21 cellular contexts compared by ENCODE assay signal in the genomic region with DNA sequence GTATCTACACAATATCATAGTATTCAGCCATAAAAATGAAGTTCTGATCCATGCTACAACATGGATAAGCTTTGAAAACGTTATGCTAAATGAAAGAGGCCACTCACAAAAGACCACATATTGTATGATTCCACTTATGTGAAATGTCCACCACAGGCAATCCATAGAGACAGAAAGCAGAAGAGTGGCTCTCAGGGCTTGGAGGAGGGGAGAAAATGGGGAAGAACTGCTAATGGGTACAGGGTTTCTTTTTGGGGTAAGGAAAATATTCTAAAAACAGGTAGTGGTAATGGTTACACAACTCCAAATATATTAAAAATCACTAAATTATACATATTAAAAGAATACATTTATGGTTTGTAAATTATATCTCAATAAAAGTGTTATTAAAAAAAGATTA. TPM values are rescaled to one million over a fixed set of nuclear protein-coding genes. Genes with fewer than 3 reads are reported as not detected.
DNase-seq lines count a peak whose midpoint lies in the region; ATAC-seq and TF ChIP-seq lines count a peak whose summit lies in the region.
"Had no signal": no experiment of that assay in that cellular context is flagged by ENCODE, and none has a peak within 500 bp of the region (broad histone marks: within the 10 kb centered on the region; RNA-seq: fewer than 3 reads in every experiment).

No MANE protein-coding gene starts in this region.

- H3K27me3 ChIP-seq in psoas muscle (ENCODE audit: insufficient read depth in 3 of 3, low read length in 2 of 3) (no peaks in the 10 kb centered on the region), right cardiac atrium (ENCODE audit: control insufficient read depth, insufficient read depth) (no peaks in the 10 kb centered on the region)

- WGBS in psoas muscle, 3 donors = 53 to 61% (median 60%) methylated on average over 1 of the region's 1 CpG
- WGBS in right cardiac atrium = 57% methylated on average over 1 of the region's 1 CpG

- intact Hi-C loops in psoas muscle (cut with DNase I) (no loop called here), right cardiac atrium (cut with DNase I) (no loop called here)

- ATAC-seq in activated naive CD8-positive, alpha-beta T cell treated with anti-CD3 and anti-CD28 coated beads, Interleukin-2, amount 50 U/mL, for 24 hours = no peak
- ATAC-seq in psoas muscle (no peak), right cardiac atrium (no peak)

- H3K36me3 Mint-ChIP-seq in activated naive CD8-positive, alpha-beta T cell treated with anti-CD3 and anti-CD28 coated beads, Interleukin-2, amount 50 U/mL, for 24 hours (ENCODE audit: low read depth) = no peaks in the 10 kb centered on the region
- H3K36me3 Mint-ChIP-seq in activated naive CD8-positive, alpha-beta T cell treated with anti-CD3 and anti-CD28 coated beads for 36 hours = no peaks in the 10 kb centered on the region

- peak overlapping the region; percentile 75 for H3K27ac ChIP-seq in psoas muscle
- no peak overlapping the region for H3K27ac ChIP-seq in right cardiac atrium (ENCODE audit: low read length)
- H3K27ac ChIP-seq: BLaER1 had no signal

- H3K27ac Mint-ChIP-seq in activated naive CD8-positive, alpha-beta T cell treated with anti-CD3 and anti-CD28 coated beads, Interleukin-2, amount 50 U/mL, for 24 hours = peak overlapping the region; percentile 46
- H3K27ac Mint-ChIP-seq in activated naive CD8-positive, alpha-beta T cell treated with anti-CD3 and anti-CD28 coated beads for 36 hours = no peak overlapping the region
- H3K27ac Mint-ChIP-seq: HFFc6 had no signal

- no peaks in the 10 kb centered on the region for H3K27me3 Mint-ChIP-seq in activated naive CD8-positive, alpha-beta T cell treated with anti-CD3 and anti-CD28 coated beads, Interleukin-2, amount 50 U/mL, for 24 hours
- no peaks in the 10 kb centered on the region for H3K27me3 Mint-ChIP-seq in activated naive CD8-positive, alpha-beta T cell treated with anti-CD3 and anti-CD28 coated beads for 36 hours

- no peak overlapping the region for H3K4me3 ChIP-seq in NB4 (ENCODE audit: low read depth, low read length)
- H3K4me3 ChIP-seq in psoas muscle = no peak overlapping the region
- H3K4me3 ChIP-seq in right cardiac atrium (ENCODE audit: low read length) = no peak overlapping the region
- H3K4me3 ChIP-seq: BLaER1 had no signal

- peaks cover 21% of the 10 kb centered on the region for H3K4me1 Mint-ChIP-seq in activated naive CD8-positive, alpha-beta T cell treated with anti-CD3 and anti-CD28 coated beads, Interleukin-2, amount 50 U/mL, for 24 hours
- H3K4me1 Mint-ChIP-seq in activated naive CD8-positive, alpha-beta T cell treated with anti-CD3 and anti-CD28 coated beads for 36 hours = peaks cover 20% of the 10 kb centered on the region

- no peaks in the 10 kb centered on the region for H3K9me3 ChIP-seq in psoas muscle
- H3K9me3 ChIP-seq in right cardiac atrium (ENCODE audit: control insufficient read depth, low read length) = no peaks in the 10 kb centered on the region
- H3K9me3 ChIP-seq: BLaER1 had no signal

- no peak for TF ChIP-seq POLR2A in NB4 (IDR thresholded peaks at IDR 0.05; ENCODE audit: extremely low read depth, insufficient read length)

- H3K9me3 Mint-ChIP-seq in activated naive CD8-positive, alpha-beta T cell treated with anti-CD3 and anti-CD28 coated beads, Interleukin-2, amount 50 U/mL, for 24 hours = no peaks in the 10 kb centered on the region
- H3K9me3 Mint-ChIP-seq in activated naive CD8-positive, alpha-beta T cell treated with anti-CD3 and anti-CD28 coated beads for 36 hours = no peaks in the 10 kb centered on the region
- H3K9me3 Mint-ChIP-seq: HFFc6 had no signal

- H3K36me3 ChIP-seq in psoas muscle (ENCODE audit: insufficient read depth in 1 of 2, low read depth in 1 of 2) = no peaks in the 10 kb centered on the region
- H3K36me3 ChIP-seq: BLaER1 had no signal

- TF ChIP-seq CTCF in NB4 (IDR thresholded peaks at IDR 0.05; ENCODE audit: low read depth, low read length) = no peak
- no peak for TF ChIP-seq CTCF in psoas muscle (IDR thresholded peaks at IDR 0.05)

- DNase-seq in activated naive CD8-positive, alpha-beta T cell treated with anti-CD3 and anti-CD28 coated beads, Interleukin-2, amount 50 U/mL, for 24 hours = no peak
- DNase-seq in activated naive CD8-positive, alpha-beta T cell treated with anti-CD3 and anti-CD28 coated beads for 36 hours = no peak
- DNase-seq in NB4 (ENCODE audit: low read depth) (peak; percentile 64), SKM-1 treated with dmso at 0.1 percent for 144 hours (lab: John Stamatoyannopoulos, UW; ENCODE audit: unreplicated experiment) (peak; percentile 56), psoas muscle (no peak), right cardiac atrium (no peak), GM19238 (ENCODE audit: insufficient read length, low spot score) (no peak)
- DNase-seq in activated CD4-positive, alpha-beta T cell treated with anti-CD3 and anti-CD28 coated beads for 1 hour = no peak
- DNase-seq: 8988T, DMS79 treated with DMSO at 0.1 percent for 48 hours, HFFc6, Karpas-422, MM.1S, NCI-H1417 treated with DMSO at 0.1 percent for 48 hours, NCI-H2029 treated with DMSO at 0.1 percent for 48 hours, NCI-H2171 treated with DMSO at 0.1 percent for 48 hours, NCI-H748 treated with DMSO at 0.1 percent for 48 hours, SHP77, SW 1271 had no signal

- H3K4me1 ChIP-seq in psoas muscle (peaks cover 26% of the 10 kb centered on the region), right cardiac atrium (ENCODE audit: control insufficient read depth, insufficient read depth, low read length) (no peaks in the 10 kb centered on the region)

- no peak overlapping the region for H3K4me3 Mint-ChIP-seq in activated naive CD8-positive, alpha-beta T cell treated with anti-CD3 and anti-CD28 coated beads, Interleukin-2, amount 50 U/mL, for 24 hours
- no peak overlapping the region for H3K4me3 Mint-ChIP-seq in activated naive CD8-positive, alpha-beta T cell treated with anti-CD3 and anti-CD28 coated beads for 36 hours
- H3K4me3 Mint-ChIP-seq: HFFc6 had no signal

RNA-seq across cellular contexts. Expression of gene SCNN1A, which starts 16.5 kb away (rescaled TPM):
- 1 to 10 TPM; 2.7 to 3.7 TPM for total RNA-seq in activated naive CD8-positive, alpha-beta T cell treated with anti-CD3 and anti-CD28 coated beads for 36 hours
- total RNA-seq in psoas muscle = under 1 TPM; 0.30 to 0.57 (median 0.48) TPM
- under 1 TPM; 0.03 to 0.39 (median 0.31) TPM for polyA plus RNA-seq in psoas muscle
- under 1 TPM; 0.08 to 0.80 (median 0.50) TPM for total RNA-seq in right cardiac atrium
- polyA plus RNA-seq in right cardiac atrium = 0.23 TPM

RNA-seq across cellular contexts. Expression of gene TNFRSF1A, which starts 17.0 kb away (rescaled TPM):
- total RNA-seq in activated naive CD8-positive, alpha-beta T cell treated with anti-CD3 and anti-CD28 coated beads for 36 hours = 10 to 100 TPM; 44.8 to 49.1 TPM
- total RNA-seq in psoas muscle (100 to 1,000 TPM in 3 of 4 donors, 10 to 100 TPM in 1; 38.8 to 224 (median 127) TPM), right cardiac atrium (100 to 1,000 TPM in 1 of 4 donors, 10 to 100 TPM in 3; 65.6 to 103 (median 75.9) TPM)
- polyA plus RNA-seq in psoas muscle (100 to 1,000 TPM in 1 of 3 donors, 10 to 100 TPM in 2; 53.7 to 117 (median 65.4) TPM), right cardiac atrium (41.3 TPM)

RNA-seq across cellular contexts. Expression of gene LTBR, which starts 25.1 kb away (rescaled TPM):
- total RNA-seq in activated naive CD8-positive, alpha-beta T cell treated with anti-CD3 and anti-CD28 coated beads for 36 hours = 1 to 10 TPM; 1.1 to 1.5 TPM
- total RNA-seq in psoas muscle (10 to 100 TPM; 23.7 to 38.6 (median 34.1) TPM), right cardiac atrium (10 to 100 TPM; 37.6 to 54.2 (median 40.3) TPM)
- polyA plus RNA-seq in psoas muscle (10 to 100 TPM; 15.3 to 38.8 (median 34.5) TPM), right cardiac atrium (30.8 TPM)

RNA-seq across cellular contexts. Expression of gene PLEKHG6, which starts 48.4 kb away (rescaled TPM):
- total RNA-seq in activated naive CD8-positive, alpha-beta T cell treated with anti-CD3 and anti-CD28 coated beads for 36 hours = under 1 TPM; 0.10 to 0.52 TPM
- total RNA-seq in psoas muscle (not detected), right cardiac atrium (under 1 TPM in 1 of 4 donors, not detected in 3; 0.64 TPM)
- polyA plus RNA-seq in psoas muscle (under 1 TPM in 2 of 3 donors, not detected in 1; 0.20 to 0.39 TPM), right cardiac atrium (1.5 TPM)
- total RNA-seq: HFFc6, NCI-H460 had no signal

Comparison
In these comparisons a context has a peak if more than half of its experiments do, and no peak if none do; other contexts are left out.
1. DNase-seq: peak in NB4 (single experiment) and SKM-1 treated with dmso at 0.1 percent for 144 hours (single experiment); none in activated naive CD8-positive, alpha-beta T cell treated with anti-CD3 and anti-CD28 coated beads, Interleukin-2, amount 50 U/mL, for 24 hours (single experiment), activated naive CD8-positive, alpha-beta T cell treated with anti-CD3 and anti-CD28 coated beads for 36 hours (single experiment), psoas muscle (0 of 2), right cardiac atrium (0 of 3), GM19238 (single experiment) and activated CD4-positive, alpha-beta T cell treated with anti-CD3 and anti-CD28 coated beads for 1 hour (single experiment).
2. RNA of gene LTBR, which starts 25.1 kb away (total RNA-seq): 37.6 to 54.2 TPM in right cardiac atrium and 23.7 to 38.6 TPM in psoas muscle; 1.1 to 1.5 TPM in activated naive CD8-positive, alpha-beta T cell treated with anti-CD3 and anti-CD28 coated beads for 36 hours; every median in the first group is over 4 times any median in the second.